In genomic region chr13:111296417-111296816, GRCh38 we compare ENCODE assay signal across 29 cellular contexts. TPM values are rescaled to one million over a fixed set of nuclear protein-coding genes. Genes with fewer than 3 reads are reported as not detected.
"Had no signal": no experiment of that assay in that cellular context is flagged by ENCODE, and none has a peak within 500 bp of the region (broad histone marks: within the 10 kb centered on the region; RNA-seq: fewer than 3 reads in every experiment).

No MANE protein-coding gene starts in this region.

- H3K4me3 Mint-ChIP-seq: activated naive CD4-positive, alpha-beta T cell treated with anti-CD3 and anti-CD28 coated beads, Interleukin-2, amount 50 U/mL, for 24 hours; activated T-helper 1 cell treated with anti-CD3 and anti-CD28 coated beads, Interleukin-12 subunit alpha, Interleukin-12 subunit beta, Interleukin-2, Interleukin-4 antibody, amounts not matched to agents 30 ng/mL and 10 ng/mL and 1 ng/mL, durations not matched to agents 14 hours and 24 hours and 36 hours; endodermal cell; nephron had no signal

- H3K4me1 Mint-ChIP-seq: endodermal cell had no signal

- H3K27ac Mint-ChIP-seq: activated naive CD4-positive, alpha-beta T cell treated with anti-CD3 and anti-CD28 coated beads, Interleukin-2, amount 50 U/mL, for 24 hours; activated T-helper 1 cell treated with anti-CD3 and anti-CD28 coated beads, Interleukin-12 subunit alpha, Interleukin-12 subunit beta, Interleukin-2, Interleukin-4 antibody, amounts not matched to agents 30 ng/mL and 10 ng/mL and 1 ng/mL, durations not matched to agents 14 hours and 24 hours and 36 hours; endodermal cell; nephron had no signal

- H3K4me3 ChIP-seq: ascending aorta, dorsolateral prefrontal cortex, esophagus squamous epithelium, gastroesophageal sphincter, pancreas, psoas muscle, right atrium auricular region, stomach, uterus had no signal

- H3K4me1 ChIP-seq: ascending aorta, esophagus squamous epithelium, gastroesophageal sphincter, pancreas, psoas muscle, right atrium auricular region, stomach, uterus had no signal

- H3K27me3 ChIP-seq: ascending aorta, brain microvascular endothelial cell, dorsolateral prefrontal cortex, esophagus squamous epithelium, gastroesophageal sphincter, neutrophil, pancreas, right atrium auricular region, stomach, uterus had no signal

- H3K9me3 ChIP-seq: ascending aorta, esophagus squamous epithelium, gastroesophageal sphincter, neutrophil, pancreas, psoas muscle, right atrium auricular region, stomach, uterus had no signal

- H3K27me3 Mint-ChIP-seq: activated naive CD4-positive, alpha-beta T cell treated with anti-CD3 and anti-CD28 coated beads, Interleukin-2, amount 50 U/mL, for 24 hours had no signal

- ATAC-seq: gastroesophageal sphincter, left cardiac atrium, pancreas, psoas muscle had no signal

- DNase-seq: activated CD4-positive, alpha-beta T cell treated with anti-CD3 and anti-CD28 coated beads for 4 hours; activated CD4-positive, alpha-beta T cell treated with anti-CD3 and anti-CD28 coated beads, Interleukin-2, amount 50 U/mL, for 48 hours; activated CD4-positive, CD25-positive, alpha-beta regulatory T cell; activated gamma-delta T cell treated with Interleukin-2 at 50 U/mL for 16 hours; brain microvascular endothelial cell; caudate nucleus; dorsolateral prefrontal cortex; endodermal cell; esophagus squamous epithelium; hypothalamus; islet precursor cell; left cardiac atrium; midbrain; pancreas; psoas muscle; stimulated activated CD4-positive, alpha-beta T cell treated with anti-CD3 and anti-CD28 coated beads, Interleukin-1b, Interleukin-23, amount 100 ng/mL, for 48 hours; stomach; trophoblast cell; uterus had no signal

- H3K36me3 ChIP-seq: uterus had no signal

- H3K27ac ChIP-seq: ascending aorta, brain microvascular endothelial cell, esophagus squamous epithelium, gastroesophageal sphincter, neutrophil, pancreas, psoas muscle, right atrium auricular region, stomach, uterus had no signal

- H3K9me3 Mint-ChIP-seq: activated naive CD4-positive, alpha-beta T cell treated with anti-CD3 and anti-CD28 coated beads, Interleukin-2, amount 50 U/mL, for 24 hours; activated T-helper 1 cell treated with anti-CD3 and anti-CD28 coated beads, Interleukin-12 subunit alpha, Interleukin-12 subunit beta, Interleukin-2, Interleukin-4 antibody, amounts not matched to agents 30 ng/mL and 10 ng/mL and 1 ng/mL, durations not matched to agents 14 hours and 24 hours and 36 hours; endodermal cell; nephron had no signal

RNA-seq across cellular contexts. Expression of gene TEX29, which starts 24.0 kb away (rescaled TPM):
- total RNA-seq: ascending aorta, esophagus squamous epithelium, right atrium auricular region, skeletal muscle tissue, stomach, temporal lobe had no signal
- polyA plus RNA-seq: liver had no signal
